In the genomic region with DNA sequence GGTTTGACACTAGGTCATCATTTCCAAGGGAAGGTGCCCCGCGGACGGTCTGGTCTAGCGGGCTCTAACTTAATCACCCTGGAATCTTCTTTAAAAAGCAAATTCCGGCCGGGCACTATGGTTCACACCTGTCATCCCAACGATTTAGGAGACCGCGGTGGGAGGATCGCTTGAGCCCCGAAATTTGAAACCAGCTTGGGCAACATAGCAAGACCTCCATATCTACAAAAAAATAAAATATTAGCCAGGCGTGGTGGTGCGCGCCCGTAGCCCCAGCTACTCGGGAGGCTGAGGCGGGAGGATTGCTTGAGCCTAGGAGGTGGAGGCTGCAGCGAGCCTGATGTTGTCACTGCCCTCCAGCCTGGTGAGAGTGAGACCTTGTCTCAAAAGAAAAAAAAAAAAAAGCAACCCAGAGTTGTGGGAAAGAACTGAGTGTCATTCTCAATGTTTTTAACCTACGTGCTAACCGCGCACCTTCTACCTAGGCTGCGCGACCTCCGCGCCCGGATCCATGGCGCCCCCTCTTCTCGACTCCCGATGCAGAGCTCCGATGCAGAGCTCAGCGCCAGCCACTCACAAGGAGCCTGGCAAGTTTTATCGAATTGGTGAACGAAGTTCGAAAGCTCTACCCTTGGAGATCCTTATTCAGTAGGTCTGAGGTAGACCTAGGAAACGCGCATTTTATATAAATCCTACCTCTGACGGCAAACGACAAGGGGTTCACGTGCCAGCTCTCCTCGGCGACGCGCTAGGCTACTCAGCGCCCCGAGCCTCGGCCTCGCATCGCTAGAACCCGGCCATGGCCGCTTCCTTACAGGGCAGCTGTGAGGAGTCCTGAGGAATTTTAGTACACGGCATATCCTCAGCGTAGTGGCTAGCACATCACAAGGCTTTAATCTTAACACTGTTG, we compare ENCODE assay signal across 8 cellular contexts. TPM values are rescaled to one million over a fixed set of nuclear protein-coding genes. Genes with fewer than 3 reads are reported as not detected.
A peak's percentile ranks its signal among the peaks of the same experiment; 100 is the strongest.
DNase-seq lines count a peak whose midpoint lies in the region; ATAC-seq and TF ChIP-seq lines count a peak whose summit lies in the region.

No MANE protein-coding gene starts in this region.

- H3K27ac ChIP-seq in iPS DF 6.9 (ENCODE audit: low read length) (no peak overlapping the region), smooth muscle cell (ENCODE audit: low read depth) (peak overlapping the region; percentile 63)

- DNase-seq in GM10266 (ENCODE audit: extremely low spot score) = peak; percentile 54
- peak; percentile 17 for DNase-seq in HuH-7 (ENCODE audit: low spot score)
- peak; percentile 25 for DNase-seq in activated naive CD8-positive, alpha-beta T cell treated with anti-CD3 and anti-CD28 coated beads, Interleukin-2, amount 50 U/mL, for 24 hours
- peak; percentile 41 for DNase-seq in iPS DF 6.9 (ENCODE audit: low read depth, low spot score)
- DNase-seq in smooth muscle cell (lab: John Stamatoyannopoulos, UW; ENCODE audit: unreplicated experiment) = no peak
- DNase-seq in GOT3 (lab: John Stamatoyannopoulos, UW) = no peak
- no peak for DNase-seq in DMS79 (lab: John Stamatoyannopoulos, UW)

- no peaks in the 10 kb centered on the region for H3K9me3 Mint-ChIP-seq in activated naive CD8-positive, alpha-beta T cell treated with anti-CD3 and anti-CD28 coated beads, Interleukin-2, amount 50 U/mL, for 24 hours

- H3K27me3 ChIP-seq in iPS DF 6.9 (ENCODE audit: control insufficient read depth, insufficient read depth, low read length) = no peaks in the 10 kb centered on the region
- no peaks in the 10 kb centered on the region for H3K27me3 ChIP-seq in smooth muscle cell (ENCODE audit: low read depth)

- H3K4me3 Mint-ChIP-seq in activated naive CD8-positive, alpha-beta T cell treated with anti-CD3 and anti-CD28 coated beads, Interleukin-2, amount 50 U/mL, for 24 hours = peak overlapping the region; percentile 87

- H3K4me1 ChIP-seq in iPS DF 6.9 (ENCODE audit: control insufficient read depth, insufficient read depth, low read length) (no peaks in the 10 kb centered on the region), smooth muscle cell (ENCODE audit: low read depth) (peaks cover 5% of the 10 kb centered on the region)

- H3K4me3 ChIP-seq in iPS DF 6.9 (ENCODE audit: low read length) (peak overlapping the region; percentile 34; the same call in 1 of the 2 replicates), smooth muscle cell (peak overlapping the region; percentile 94)

- H3K9me3 ChIP-seq in iPS DF 6.9 (ENCODE audit: control insufficient read depth, insufficient read depth, low read length) = no peaks in the 10 kb centered on the region
- H3K9me3 ChIP-seq in smooth muscle cell (replicated peaks; ENCODE audit: low read depth) = no peaks in the 10 kb centered on the region

- H3K9ac ChIP-seq in smooth muscle cell (ENCODE audit: low read depth) = peak overlapping the region; percentile 59

- no peaks in the 10 kb centered on the region for H3K36me3 ChIP-seq in iPS DF 6.9 (ENCODE audit: control insufficient read depth, insufficient read depth, low read length)
- H3K36me3 ChIP-seq in smooth muscle cell (ENCODE audit: low read depth) = peaks cover 12% of the 10 kb centered on the region

- TF ChIP-seq CTCF in GM10266 (IDR thresholded peaks at IDR 0.05; ENCODE audit: control insufficient read depth, insufficient read depth, low read depth, missing control alignments) (peak; percentile 1), smooth muscle cell (IDR thresholded peaks at IDR 0.05; ENCODE audit: borderline replicate concordance, insufficient read depth, poor library complexity, severe bottlenecking) (no peak)

- ATAC-seq in GM21529 (IDR thresholded peaks at IDR 0.05; ENCODE audit: unreplicated experiment) = peak; percentile 43
- ATAC-seq in activated naive CD8-positive, alpha-beta T cell treated with anti-CD3 and anti-CD28 coated beads, Interleukin-2, amount 50 U/mL, for 24 hours = peak; percentile 40

- H3K79me2 ChIP-seq in smooth muscle cell (ENCODE audit: low read depth) = peaks cover 38% of the 10 kb centered on the region

- H3F3A ChIP-seq in smooth muscle cell (ENCODE audit: low read depth) = no peaks in the 10 kb centered on the region

- peaks cover 7% of the 10 kb centered on the region for H3K36me3 Mint-ChIP-seq in activated naive CD8-positive, alpha-beta T cell treated with anti-CD3 and anti-CD28 coated beads, Interleukin-2, amount 50 U/mL, for 24 hours (ENCODE audit: low read depth)

- peak overlapping the region; percentile 84 for H3K4me2 ChIP-seq in smooth muscle cell

- H4K20me1 ChIP-seq in smooth muscle cell (ENCODE audit: low read depth) = peaks cover 19% of the 10 kb centered on the region

- H2AFZ ChIP-seq in smooth muscle cell (ENCODE audit: low read depth) = peak overlapping the region; percentile 96

- H3K4me1 Mint-ChIP-seq in activated naive CD8-positive, alpha-beta T cell treated with anti-CD3 and anti-CD28 coated beads, Interleukin-2, amount 50 U/mL, for 24 hours = peaks cover 27% of the 10 kb centered on the region

- peak overlapping the region; percentile 76 for H3K27ac Mint-ChIP-seq in activated naive CD8-positive, alpha-beta T cell treated with anti-CD3 and anti-CD28 coated beads, Interleukin-2, amount 50 U/mL, for 24 hours

- H3K27me3 Mint-ChIP-seq in activated naive CD8-positive, alpha-beta T cell treated with anti-CD3 and anti-CD28 coated beads, Interleukin-2, amount 50 U/mL, for 24 hours = peaks cover 6% of the 10 kb centered on the region

- no CpG with 5 or more reads among the region's 52 CpGs for WGBS in iPS DF 6.9 (ENCODE audit: insufficient coverage, insufficient read length)
- WGBS in smooth muscle cell (ENCODE audit: low lambda C conversion rate) = 34% methylated on average over 52 of the region's 52 CpGs

RNA-seq across cellular contexts. Expression of gene TWSG1, which starts 0.9 kb away (rescaled TPM):
- 104 and 148 TPM in 2 replicates for total RNA-seq in smooth muscle cell
- polyA plus RNA-seq in smooth muscle cell = 49.9 and 71.4 TPM in 2 replicates

Comparison
In these comparisons a context has a peak if more than half of its experiments do, and no peak if none do; other contexts are left out.
1. DNase-seq: peak in GM10266 (single experiment), HuH-7 (single experiment), activated naive CD8-positive, alpha-beta T cell treated with anti-CD3 and anti-CD28 coated beads, Interleukin-2, amount 50 U/mL, for 24 hours (single experiment) and iPS DF 6.9 (single experiment); none in smooth muscle cell (single experiment), GOT3 (single experiment) and DMS79 (single experiment).